ENCODE assay signal across 1 cellular context in genomic region chr5:72248352-72249032, GRCh38.
TF ChIP-seq lines count a peak whose summit lies in the region.

No MANE protein-coding gene starts in this region.

TF ChIP-seq in HEK293, 187 proteins besides CTCF, POLR2A, EP300 and RAD21 (continued from another document and continues in another):
- TF ChIP-seq ZBTB26 (tag by site-specific recombination; optimal IDR thresholded peaks at IDR 0.05) = no peak
- no peak for TF ChIP-seq ZNF624 (tag by site-specific recombination; IDR thresholded peaks at IDR 0.05)
- TF ChIP-seq ZNF184 (tag by site-specific recombination; IDR thresholded peaks at IDR 0.05) = 0 out of 2 replicates have a peak, but pooled peaks have one; percentile 40
- TF ChIP-seq ZNF660 (tag by site-specific recombination; IDR thresholded peaks at IDR 0.05) = no peak
- TF ChIP-seq ZSCAN5A (tag by site-specific recombination; IDR thresholded peaks at IDR 0.05) = no peak
- TF ChIP-seq KLF16 (tag by site-specific recombination; IDR thresholded peaks at IDR 0.05) = no peak
- no peak for TF ChIP-seq ZNF404 (tag by site-specific recombination; IDR thresholded peaks at IDR 0.05)
- no peak for TF ChIP-seq ZNF169 (tag by site-specific recombination; IDR thresholded peaks at IDR 0.05)
- TF ChIP-seq ZNF398 (tag by site-specific recombination; IDR thresholded peaks at IDR 0.05) = peak; percentile 36; the same call in 1 of the 2 replicates
- no peak for TF ChIP-seq PRDM2 (tag by site-specific recombination; IDR thresholded peaks at IDR 0.05; ENCODE audit: borderline replicate concordance)
- TF ChIP-seq ZNF776 (tag by site-specific recombination; IDR thresholded peaks at IDR 0.05; ENCODE audit: borderline replicate concordance) = no peak
- TF ChIP-seq HOXA7 (CRISPR knock-in tag; IDR thresholded peaks at IDR 0.05; ENCODE audit: borderline replicate concordance) = no peak
- peak; percentile 97 for TF ChIP-seq WT1 (tag by site-specific recombination; IDR thresholded peaks at IDR 0.05)
- TF ChIP-seq ZNF19 (tag by site-specific recombination; IDR thresholded peaks at IDR 0.05; ENCODE audit: low read depth) = no peak
- peak; percentile 86 for TF ChIP-seq PRDM1 (tag by site-specific recombination; IDR thresholded peaks at IDR 0.05)
- TF ChIP-seq ZNF843 (tag by site-specific recombination; IDR thresholded peaks at IDR 0.05) = no peak
- TF ChIP-seq ZNF10 (tag by site-specific recombination; IDR thresholded peaks at IDR 0.05) = no peak
- TF ChIP-seq ZNF513 (tag by site-specific recombination; IDR thresholded peaks at IDR 0.05) = no peak
- no peak for TF ChIP-seq EGR2 (tag by site-specific recombination; IDR thresholded peaks at IDR 0.05; ENCODE audit: low read depth)
- TF ChIP-seq ZNF157 (tag by site-specific recombination; IDR thresholded peaks at IDR 0.05) = no peak
- no peak; the same call in 1 of the 2 replicates for TF ChIP-seq PRDM10 (tag by site-specific recombination; IDR thresholded peaks at IDR 0.05)
- no peak for TF ChIP-seq HOXC10 (CRISPR knock-in tag; IDR thresholded peaks at IDR 0.05)
- no peak for TF ChIP-seq TSHZ1 (tag by site-specific recombination; IDR thresholded peaks at IDR 0.05; ENCODE audit: borderline replicate concordance)
- no peak for TF ChIP-seq ZNF37A (tag by site-specific recombination; IDR thresholded peaks at IDR 0.05)
- TF ChIP-seq ZNF76 (tag by site-specific recombination; IDR thresholded peaks at IDR 0.05; ENCODE audit: borderline replicate concordance, low read depth) = no peak
- TF ChIP-seq ZFP69B (tag by site-specific recombination; IDR thresholded peaks at IDR 0.05) = no peak
- no peak; the same call in 1 of the 2 replicates for TF ChIP-seq TRIM28 (IDR thresholded peaks at IDR 0.05; ENCODE audit: borderline replicate concordance, low read length)
- TF ChIP-seq OSR2 (tag by site-specific recombination; IDR thresholded peaks at IDR 0.05) = peak; percentile 10; the same call in 1 of the 2 replicates
- TF ChIP-seq ZNF121 (tag by site-specific recombination; IDR thresholded peaks at IDR 0.05) = no peak
- TF ChIP-seq ZNF174 (tag by site-specific recombination; IDR thresholded peaks at IDR 0.05) = no peak
- TF ChIP-seq ZIC2 (tag by site-specific recombination; IDR thresholded peaks at IDR 0.05) = no peak
- TF ChIP-seq ZFHX2 (tag by site-specific recombination; conservative IDR thresholded peaks at IDR 0.05) = no peak
- no peak for TF ChIP-seq ZNF26 (tag by site-specific recombination; IDR thresholded peaks at IDR 0.05)
- no peak for TF ChIP-seq ZFP37 (tag by site-specific recombination; IDR thresholded peaks at IDR 0.05)
- no peak for TF ChIP-seq ZNF266 (tag by site-specific recombination; IDR thresholded peaks at IDR 0.05; ENCODE audit: low read depth)
- no peak for TF ChIP-seq SETDB1 (IDR thresholded peaks at IDR 0.05; ENCODE audit: insufficient read length, low read length)
- TF ChIP-seq ZNF701 (tag by site-specific recombination; IDR thresholded peaks at IDR 0.05) = no peak
- TF ChIP-seq ZNF23 (tag by site-specific recombination; IDR thresholded peaks at IDR 0.05; ENCODE audit: borderline replicate concordance) = no peak
- no peak for TF ChIP-seq GLI4 (tag by site-specific recombination; IDR thresholded peaks at IDR 0.05)
- no peak for TF ChIP-seq YY2 (tag by site-specific recombination; IDR thresholded peaks at IDR 0.05)
- TF ChIP-seq GLI2 (tag by site-specific recombination; IDR thresholded peaks at IDR 0.05; ENCODE audit: borderline replicate concordance, low read depth) = no peak
